Comparison of ENCODE assay signal across 1 cellular context in genomic region chr19:42906162-42906561, GRCh38. TPM values are rescaled to one million over a fixed set of nuclear protein-coding genes. Genes with fewer than 3 reads are reported as not detected.
"Had no signal": no experiment of that assay in that cellular context is flagged by ENCODE, and none has a peak within 500 bp of the region (broad histone marks: within the 10 kb centered on the region; RNA-seq: fewer than 3 reads in every experiment).

No MANE protein-coding gene starts in this region.

RNA-seq across cellular contexts. Expression of gene PSG6, which starts 11.5 kb away (rescaled TPM):
- total RNA-seq: GM12878 had no signal

RNA-seq across cellular contexts. Expression of gene PSG1, which starts 26.6 kb away (rescaled TPM):
- total RNA-seq: GM12878 had no signal

RNA-seq across cellular contexts. Expression of gene PSG7, which starts 30.8 kb away (rescaled TPM):
- total RNA-seq: GM12878 had no signal
